Comparison of ENCODE assay signal across 18 cellular contexts in the genomic region with DNA sequence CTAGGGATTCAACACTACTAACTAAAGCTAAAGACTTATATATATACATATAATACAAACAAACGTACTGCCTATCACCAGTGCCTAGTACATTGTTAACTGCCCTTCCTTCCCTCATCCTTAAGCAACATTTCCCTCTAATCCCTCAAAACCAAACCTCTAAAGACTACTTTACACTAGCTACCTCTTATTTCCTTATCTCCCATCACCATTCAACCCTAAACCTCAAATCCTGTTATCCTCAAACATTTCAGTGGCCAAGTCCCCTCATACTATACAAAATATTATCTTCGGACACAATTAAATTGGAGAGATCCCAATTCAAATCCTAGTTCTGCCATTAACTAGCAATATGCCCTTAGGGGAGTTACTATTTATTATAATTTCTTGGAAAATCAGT. TPM values are rescaled to one million over a fixed set of nuclear protein-coding genes. Genes with fewer than 3 reads are reported as not detected.
DNase-seq lines count a peak whose midpoint lies in the region; ATAC-seq and TF ChIP-seq lines count a peak whose summit lies in the region.
"Had no signal": no experiment of that assay in that cellular context is flagged by ENCODE, and none has a peak within 500 bp of the region (broad histone marks: within the 10 kb centered on the region; RNA-seq: fewer than 3 reads in every experiment).

No MANE protein-coding gene starts in this region.

- POLR2A ChIA-PET in PC-3 (lab: Charles Lee; ENCODE audit: unreplicated experiment) = no interaction called here

- H3K4me3 Mint-ChIP-seq in GM23338 = no peak overlapping the region
- no peak overlapping the region for H3K4me3 Mint-ChIP-seq in effector memory CD8-positive, alpha-beta T cell
- H3K4me3 Mint-ChIP-seq: CD4-positive, alpha-beta memory T cell had no signal

- peaks cover 6% of the 10 kb centered on the region for H3K27me3 Mint-ChIP-seq in GM23338 (ENCODE audit: insufficient read depth, low read depth, poor library complexity)
- H3K27me3 Mint-ChIP-seq in effector memory CD8-positive, alpha-beta T cell = no peaks in the 10 kb centered on the region
- H3K27me3 Mint-ChIP-seq: CD4-positive, alpha-beta memory T cell had no signal

- no TSS peak for BruUV-seq in PC-3 (replicated peaks; lab: Mats Ljungman, UMichigan)

- H3K4me3 ChIP-seq in GM23338 (no peak overlapping the region), PC-3 (ENCODE audit: low read length) (no peak overlapping the region), iPS-20b (ENCODE audit: low read length) (peak overlapping the region; percentile 84; the same call in 1 of the 2 replicates)

- ATAC-seq in GM23338 (no peak), PC-3 (no peak), GM21619 (IDR thresholded peaks at IDR 0.05; ENCODE audit: unreplicated experiment) (no peak)
- no peak for ATAC-seq in effector memory CD8-positive, alpha-beta T cell (replicated peaks)

- CTCF ChIA-PET in PC-3 (lab: Charles Lee) = interaction anchor here (0.5 kb wide), 1 partner anchor 40 kb away, joined by 3 read pairs; no protein-coding TSS in a partner anchor

- H2AFZ ChIP-seq in GM23338 (no peak overlapping the region), PC-3 (ENCODE audit: low read length) (no peak overlapping the region)

- H3K4me2 ChIP-seq in GM23338 (peak overlapping the region; percentile 72), PC-3 (ENCODE audit: low read length) (peak overlapping the region; percentile 85)

- intact Hi-C loops in PC-3 (cut with micrococcal nuclease) = no loop called here

- H3K27ac Mint-ChIP-seq in GM23338 = no peak overlapping the region
- H3K27ac Mint-ChIP-seq in effector memory CD8-positive, alpha-beta T cell = no peak overlapping the region
- H3K27ac Mint-ChIP-seq: CD4-positive, alpha-beta memory T cell had no signal

- TF ChIP-seq CTCF in GM23338 (conservative IDR thresholded peaks at IDR 0.05; ENCODE audit: low read depth in 2 of 2) = no peak
- no peak for TF ChIP-seq CTCF in PC-3 (conservative IDR thresholded peaks at IDR 0.05; ENCODE audit: low read depth, low read length)

- H3K9me3 ChIP-seq in PC-3 (ENCODE audit: low read length) (no peaks in the 10 kb centered on the region), iPS-20b (ENCODE audit: insufficient read depth, low read depth, low read length) (no peaks in the 10 kb centered on the region)

- H3K9me2 ChIP-seq in GM23338 (ENCODE audit: insufficient read depth) (no peaks in the 10 kb centered on the region), PC-3 (replicated peaks; ENCODE audit: low read length) (no peaks in the 10 kb centered on the region)

- peaks cover 62% of the 10 kb centered on the region for H4K20me1 ChIP-seq in GM23338 (replicated peaks; ENCODE audit: insufficient read depth)
- peaks cover 73% of the 10 kb centered on the region for H4K20me1 ChIP-seq in PC-3 (ENCODE audit: low read length)

- DNase-seq in GM23338 (ENCODE audit: low spot score) (no peak), PC-3 (no peak), NK-92 (lab: John Stamatoyannopoulos, UW; ENCODE audit: unreplicated experiment) (no peak), A172 (ENCODE audit: low spot score) (no peak)
- DNase-seq in effector memory CD8-positive, alpha-beta T cell = no peak
- DNase-seq: AML-193; CD4-positive, alpha-beta memory T cell; DMS153; EL; Kasumi-1; NCI-H1105; NCI-H1694; NCI-H510A; NCI-H748 treated with DMSO at 0.1 percent for 48 hours; RPMI8226; SHP77 treated with DMSO at 0.1 percent for 48 hours had no signal

- no peaks in the 10 kb centered on the region for H3K27me3 ChIP-seq in GM23338 (ENCODE audit: insufficient read depth)
- H3K27me3 ChIP-seq in PC-3 (ENCODE audit: low read length) = no peaks in the 10 kb centered on the region
- no peaks in the 10 kb centered on the region for H3K27me3 ChIP-seq in iPS-20b (ENCODE audit: insufficient read depth, low read length)

- H3K79me2 ChIP-seq in GM23338 (replicated peaks; ENCODE audit: insufficient read depth) (peaks cover 77% of the 10 kb centered on the region), PC-3 (ENCODE audit: low read length) (peaks cover 93% of the 10 kb centered on the region)

- no peaks in the 10 kb centered on the region; the same call in 1 of the 2 replicates for H3K36me3 ChIP-seq in GM23338 (ENCODE audit: insufficient read depth)
- no peaks in the 10 kb centered on the region for H3K36me3 ChIP-seq in PC-3 (ENCODE audit: low read depth, low read length)
- H3K36me3 ChIP-seq in iPS-20b (ENCODE audit: insufficient read depth, low read depth, low read length) = peaks cover 18% of the 10 kb centered on the region; the same call in 1 of the 2 replicates

- peaks cover 26% of the 10 kb centered on the region for H3K4me1 Mint-ChIP-seq in GM23338
- H3K4me1 Mint-ChIP-seq in effector memory CD8-positive, alpha-beta T cell (ENCODE audit: low read depth in 2 of 2) = peaks cover 19 to 35% of the 10 kb centered on the region in 2 donors

- H3F3A ChIP-seq in GM23338 (replicated peaks; ENCODE audit: low read depth) (peaks cover 10% of the 10 kb centered on the region; the same call in 1 of the 2 replicates), PC-3 (ENCODE audit: low read length, unreplicated experiment) (no peaks in the 10 kb centered on the region)

- peaks cover 5% of the 10 kb centered on the region for H3K36me3 Mint-ChIP-seq in GM23338 (ENCODE audit: low read depth)
- peaks cover 7% of the 10 kb centered on the region for H3K36me3 Mint-ChIP-seq in effector memory CD8-positive, alpha-beta T cell (ENCODE audit: insufficient read depth)

- peaks cover 42% of the 10 kb centered on the region for H3K4me1 ChIP-seq in GM23338 (ENCODE audit: insufficient read depth)
- peaks cover 32% of the 10 kb centered on the region for H3K4me1 ChIP-seq in PC-3 (ENCODE audit: insufficient read depth, low read length)
- peaks cover 30% of the 10 kb centered on the region; the same call in 1 of the 2 replicates for H3K4me1 ChIP-seq in iPS-20b (ENCODE audit: insufficient read depth, low read length)

- H3K9ac ChIP-seq in PC-3 (ENCODE audit: low read length) (no peak overlapping the region), iPS-20b (ENCODE audit: low read depth, low read length) (no peak overlapping the region)

- H3K27ac ChIP-seq in GM23338 (ENCODE audit: low read depth) (no peak overlapping the region), PC-3 (ENCODE audit: low read length) (no peak overlapping the region), iPS-20b (ENCODE audit: low read length) (no peak overlapping the region)

- H3K9me3 Mint-ChIP-seq in GM23338 = no peaks in the 10 kb centered on the region
- H3K9me3 Mint-ChIP-seq in effector memory CD8-positive, alpha-beta T cell = no peaks in the 10 kb centered on the region
- H3K9me3 Mint-ChIP-seq: CD4-positive, alpha-beta memory T cell had no signal

TF ChIP-seq in GM23338, 12 proteins besides CTCF, POLR2A, EP300 and RAD21 (continues in another document):
- TF ChIP-seq STAT1 (IDR thresholded peaks at IDR 0.05; ENCODE audit: unreplicated experiment) (no peak), CREB1 (CRISPR knock-in tag; IDR thresholded peaks at IDR 0.05; ENCODE audit: low read depth) (no peak)

RNA-seq across cellular contexts. Expression of gene SCAF4, which starts 3.7 kb away (rescaled TPM):
- total RNA-seq in GM23338 (2014; rRNA removed; shearing (Covaris generic)) = 29.7 and 35.2 TPM in 2 replicates
- 42.1 and 45.8 TPM in 2 replicates for polyA plus RNA-seq in GM23338 (2016; fragmentation: Nextera tagmentation; extraction: Ambion mirVana)
- 11.2 and 18.2 TPM in 2 replicates for total RNA-seq in PC-3 (2014; rRNA removed)
- total RNA-seq in A172 (2014; rRNA removed; shearing (Covaris generic)) = 3.9 and 5.7 TPM in 2 replicates
